Comparison of ENCODE assay signal across 30 cellular contexts in the genomic region with DNA sequence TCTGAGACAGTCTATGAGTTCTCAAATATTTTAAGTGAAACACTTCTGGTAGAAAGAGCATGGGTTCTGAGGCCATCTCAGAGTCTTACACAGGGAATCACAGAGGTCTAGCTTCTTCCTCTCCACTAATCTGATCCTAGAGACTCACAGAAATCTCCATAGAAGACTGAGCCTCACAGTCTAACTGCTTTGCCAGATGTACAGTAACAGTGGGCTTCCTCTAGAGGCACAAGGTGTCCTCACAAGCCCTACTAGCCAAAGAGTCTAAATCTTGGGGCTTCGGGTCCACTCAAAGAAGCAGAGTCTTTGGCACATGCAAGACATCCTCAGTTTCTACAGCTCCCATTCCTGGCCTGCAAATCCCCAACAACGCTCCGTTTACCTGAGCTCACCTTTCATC. TPM values are rescaled to one million over a fixed set of nuclear protein-coding genes. Genes with fewer than 3 reads are reported as not detected.
DNase-seq lines count a peak whose midpoint lies in the region; ATAC-seq, FAIRE-seq and TF ChIP-seq lines count a peak whose summit lies in the region.
"Had no signal": no experiment of that assay in that cellular context is flagged by ENCODE, and none has a peak within 500 bp of the region (broad histone marks: within the 10 kb centered on the region; RNA-seq: fewer than 3 reads in every experiment).

No MANE protein-coding gene starts in this region.

- no peak for FAIRE-seq in astrocyte (lab: Jason Lieb, UNC)
- FAIRE-seq: A549, GM12891, H1 had no signal

- peaks cover 5% of the 10 kb centered on the region for H3K36me3 Mint-ChIP-seq in astrocyte (ENCODE audit: low read depth, unreplicated experiment)
- peaks cover 2% of the 10 kb centered on the region for H3K36me3 Mint-ChIP-seq in T-helper 17 cell (ENCODE audit: low read depth)
- H3K36me3 Mint-ChIP-seq: CD8-positive, alpha-beta T cell had no signal

- H3K9me3 ChIP-seq in Karpas-422 (ENCODE audit: low read length) (no peaks in the 10 kb centered on the region), astrocyte (ENCODE audit: insufficient read depth, low read depth, low read length) (no peaks in the 10 kb centered on the region), T-helper 17 cell (ENCODE audit: control insufficient read depth, low read length, poor library complexity, severe bottlenecking) (no peaks in the 10 kb centered on the region)
- H3K9me3 ChIP-seq: A549, MG63 had no signal

- H3K4me3 Mint-ChIP-seq in astrocyte (ENCODE audit: unreplicated experiment), result no peak overlapping the region
- H3K4me3 Mint-ChIP-seq in T-helper 17 cell, result no peak overlapping the region
- H3K4me3 Mint-ChIP-seq: CD8-positive, alpha-beta T cell had no signal

- peaks cover 10% of the 10 kb centered on the region for H3K27me3 Mint-ChIP-seq in astrocyte (ENCODE audit: low read depth, unreplicated experiment)
- H3K27me3 Mint-ChIP-seq in T-helper 17 cell, result peaks cover 38% of the 10 kb centered on the region

- no peaks in the 10 kb centered on the region for H3K9me2 ChIP-seq in Karpas-422 (replicated peaks; ENCODE audit: insufficient read depth, low read length)

- H3K27ac ChIP-seq in Karpas-422 (ENCODE audit: low read length) (no peak overlapping the region), astrocyte (ENCODE audit: low read depth, low read length) (no peak overlapping the region)
- H3K27ac ChIP-seq: A549, C4-2B, PC-9, RWPE1 had no signal

- H3K4me3 ChIP-seq in Karpas-422 (ENCODE audit: low read length) (no peak overlapping the region), astrocyte (ENCODE audit: insufficient read depth, low read depth, low read length) (no peak overlapping the region), choroid plexus epithelial cell (ENCODE audit: low read depth, low read length) (no peak overlapping the region)
- H3K4me3 ChIP-seq: A549, MG63, PC-9 had no signal

- H3K27ac Mint-ChIP-seq in astrocyte (ENCODE audit: unreplicated experiment), result no peak overlapping the region
- no peak overlapping the region for H3K27ac Mint-ChIP-seq in T-helper 17 cell
- H3K27ac Mint-ChIP-seq: CD8-positive, alpha-beta T cell had no signal

- TF ChIP-seq CTCF in astrocyte (IDR thresholded peaks at IDR 0.05; ENCODE audit: insufficient read depth, low read depth, low read length) (no peak), choroid plexus epithelial cell (conservative IDR thresholded peaks at IDR 0.05; ENCODE audit: low read depth, low read length) (peak; percentile 4)

- H3K27me3 ChIP-seq in Karpas-422 (ENCODE audit: low read length) (no peaks in the 10 kb centered on the region), astrocyte (ENCODE audit: insufficient read depth, low read length) (no peaks in the 10 kb centered on the region)
- H3K27me3 ChIP-seq: MG63 had no signal

- H3K4me2 ChIP-seq in Karpas-422 (ENCODE audit: low read depth, low read length, poor library complexity, severe bottlenecking) (no peak overlapping the region), astrocyte (ENCODE audit: low read length) (peak overlapping the region; percentile 23)
- H3K4me2 ChIP-seq: A549, PC-9 had no signal

- H3K36me3 ChIP-seq in Karpas-422 (ENCODE audit: insufficient read depth, low read length) (no peaks in the 10 kb centered on the region), astrocyte (ENCODE audit: insufficient read depth, low read length) (no peaks in the 10 kb centered on the region)
- H3K36me3 ChIP-seq: MG63 had no signal

- H4K20me1 ChIP-seq in Karpas-422 (ENCODE audit: insufficient read depth, low read depth, low read length) (no peaks in the 10 kb centered on the region), astrocyte (ENCODE audit: insufficient read depth, low read length) (no peaks in the 10 kb centered on the region)

- H3K4me1 Mint-ChIP-seq in astrocyte (ENCODE audit: low read depth, unreplicated experiment) (no peaks in the 10 kb centered on the region), T-helper 17 cell (no peaks in the 10 kb centered on the region)

- no peaks in the 10 kb centered on the region for H3K4me1 ChIP-seq in Karpas-422 (ENCODE audit: low read length)
- peaks cover 6% of the 10 kb centered on the region for H3K4me1 ChIP-seq in astrocyte (ENCODE audit: insufficient read depth, low read length)
- H3K4me1 ChIP-seq: A549, Caco-2 had no signal

- DNase-seq in Karpas-422, result peak; percentile 52
- DNase-seq in astrocyte (ENCODE audit: low read depth), result no peak
- DNase-seq in choroid plexus epithelial cell (ENCODE audit: low read depth), result no peak
- no peak for DNase-seq in DMS153 (lab: John Stamatoyannopoulos, UW)
- no peak for DNase-seq in T-helper 17 cell
- DNase-seq: AML-193; Caco-2; CD8-positive, alpha-beta T cell; DMS79 treated with DMSO at 0.1 percent for 48 hours; GF-D8; KBM-7; MG63; NCI-H1105 treated with DMSO at 0.1 percent for 48 hours; NCI-H146; NCI-H2029; NCI-H446; NCI-H524 treated with DMSO at 0.1 percent for 48 hours; NCI-H774; NK-92 treated with Interleukin-12 subunit alpha and Interleukin-12 subunit beta, amount 100 ng/mL, for 24 hours; PC-9; SHP77 had no signal

- H2AFZ ChIP-seq in Karpas-422 (ENCODE audit: low read length) (no peak overlapping the region), astrocyte (ENCODE audit: low read depth, low read length) (no peak overlapping the region)
- H2AFZ ChIP-seq: PC-9 had no signal

- no peaks in the 10 kb centered on the region for H3K79me2 ChIP-seq in Karpas-422 (ENCODE audit: low read length)
- H3K79me2 ChIP-seq in astrocyte (ENCODE audit: insufficient read depth, low read length), result no peaks in the 10 kb centered on the region

- ATAC-seq in GM18870 (IDR thresholded peaks at IDR 0.05; ENCODE audit: unreplicated experiment) (no peak), HG03025 (IDR thresholded peaks at IDR 0.05; ENCODE audit: low FRiP score, unreplicated experiment) (no peak), T-helper 17 cell (no peak)
- ATAC-seq: CD8-positive, alpha-beta T cell had no signal

- H3K9ac ChIP-seq in Karpas-422 (ENCODE audit: low read length), result no peak overlapping the region
- H3K9ac ChIP-seq in astrocyte (ENCODE audit: low read length), result no peak overlapping the region

- H3K9me3 Mint-ChIP-seq in astrocyte (ENCODE audit: unreplicated experiment), result peaks cover 9% of the 10 kb centered on the region

RNA-seq across cellular contexts. Expression of gene OR6J1, which starts 14.1 kb away (rescaled TPM):
- total RNA-seq in Karpas-422 (2014; rRNA removed; shearing (Covaris generic); ENCODE audit: low replicate concordance), result not detected in 2 replicates
- total RNA-seq in astrocyte, result not detected in 2 replicates
- not detected for total RNA-seq in T-helper 17 cell
- total RNA-seq: CD8-positive, alpha-beta T cell; H1; HT-29; SK-MEL-5 had no signal

RNA-seq across cellular contexts. Expression of gene ABHD4, which starts 32.0 kb away (rescaled TPM):
- 3.8 and 6.1 TPM in 2 replicates for total RNA-seq in Karpas-422 (2014; rRNA removed; shearing (Covaris generic); ENCODE audit: low replicate concordance)
- total RNA-seq in astrocyte (46.9 and 52.4 TPM in 2 replicates), T-helper 17 cell (10 to 100 TPM; 12.3 to 19.0 TPM)

RNA-seq across cellular contexts. Expression of gene DAD1, which starts 41.0 kb away (rescaled TPM):
- total RNA-seq in Karpas-422 (2014; rRNA removed; shearing (Covaris generic); ENCODE audit: low replicate concordance), result 163 and 459 TPM in 2 replicates
- total RNA-seq in astrocyte (302 and 319 TPM in 2 replicates), T-helper 17 cell (10 to 100 TPM; 95.4 to 96.0 TPM)
